ENCODE assay signal across 21 cellular contexts in the genomic region with DNA sequence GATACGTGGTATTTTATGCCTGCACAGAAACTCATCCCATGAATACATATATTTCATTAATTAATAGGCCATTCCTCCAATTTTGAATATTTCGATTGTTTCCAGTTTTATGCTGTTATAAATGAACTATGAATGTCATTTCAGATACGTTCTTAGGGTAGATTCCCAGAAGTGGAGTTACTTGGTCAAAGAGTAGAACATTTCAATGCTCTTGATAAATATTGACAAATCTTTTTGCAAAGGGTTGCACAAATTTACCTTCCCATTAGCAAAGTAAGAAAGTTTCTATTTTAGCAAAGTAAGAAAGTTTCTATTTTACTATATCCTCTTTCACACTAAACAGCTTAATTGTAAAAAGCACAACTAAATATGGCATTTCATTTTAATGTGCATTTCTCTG. TPM values are rescaled to one million over a fixed set of nuclear protein-coding genes. Genes with fewer than 3 reads are reported as not detected.
A peak's percentile ranks its signal among the peaks of the same experiment; 100 is the strongest.
DNase-seq lines count a peak whose midpoint lies in the region; ATAC-seq, FAIRE-seq and TF ChIP-seq lines count a peak whose summit lies in the region.
"Had no signal": no experiment of that assay in that cellular context is flagged by ENCODE, and none has a peak within 500 bp of the region (broad histone marks: within the 10 kb centered on the region; RNA-seq: fewer than 3 reads in every experiment).

No MANE protein-coding gene starts in this region.

- H3K9me2 ChIP-seq in GM23338 (ENCODE audit: insufficient read depth) (no peaks in the 10 kb centered on the region), SU-DHL-6 (replicated peaks; ENCODE audit: insufficient read depth, low read length) (no peaks in the 10 kb centered on the region)

- peaks cover 13% of the 10 kb centered on the region for H3K9me3 ChIP-seq in A549
- peaks cover 5% of the 10 kb centered on the region; the same call in 1 of the 2 replicates for H3K9me3 ChIP-seq in SU-DHL-6 (ENCODE audit: insufficient read depth, low read length)
- H3K9me3 ChIP-seq in heart right ventricle, result peaks cover 0 to 43% (median 11%) of the 10 kb centered on the region in 11 donors
- H3K9me3 ChIP-seq: HAP-1 had no signal

- no peak for TF ChIP-seq RAD21 in A549 (conservative IDR thresholded peaks at IDR 0.05 in 1 of 2, IDR thresholded peaks at IDR 0.05 in 1 of 2)

- CTCF ChIA-PET in A549 (lab: Yijun Ruan, JAX), result no interaction called here

- TF ChIP-seq POLR2A in A549 (IDR thresholded peaks at IDR 0.05; ENCODE audit: low read length), result no peak

- H2AFZ ChIP-seq in GM23338 (no peak overlapping the region), SU-DHL-6 (ENCODE audit: low read depth, low read length, severe bottlenecking) (no peak overlapping the region)

- ATAC-seq in A549, result no peak
- ATAC-seq in GM23338, result no peak
- ATAC-seq in left lobe of liver, result peak; percentile 53
- ATAC-seq in heart right ventricle, result no peak

- no peaks in the 10 kb centered on the region for H3F3A ChIP-seq in GM23338 (replicated peaks; ENCODE audit: low read depth)
- H3F3A ChIP-seq in SU-DHL-6 (ENCODE audit: insufficient read depth), result no peaks in the 10 kb centered on the region

- H3K79me2 ChIP-seq in GM23338 (replicated peaks; ENCODE audit: insufficient read depth) (peaks cover 67% of the 10 kb centered on the region), SU-DHL-6 (ENCODE audit: insufficient read depth, low read length) (no peaks in the 10 kb centered on the region)

- H3K9me3 Mint-ChIP-seq in GM23338, result peaks cover 13% of the 10 kb centered on the region

- intact Hi-C loops in heart right ventricle (cut with DNase I), result no loop called here

- FAIRE-seq in A549 (lab: Jason Lieb, UNC), result no peak
- FAIRE-seq: GM12891, GM18507, H54 had no signal

- no peak for DNase-seq in A549 (ENCODE audit: low read depth in 1 of 2, low spot score in 1 of 2)
- no peak for DNase-seq in GM23338 (ENCODE audit: low spot score)
- DNase-seq in left lobe of liver (ENCODE audit: low spot score), result no peak
- no peak for DNase-seq in G401 (ENCODE audit: low spot score)
- no peak for DNase-seq in heart right ventricle
- DNase-seq in nucleus accumbens (lab: John Stamatoyannopoulos, UW), result no peak
- DNase-seq: 8988T; C1 segment of cervical spinal cord; Calu3; CD4-positive, alpha-beta memory T cell; COR-L47; DMS79; EL; GF-D8; GOT3; HFFc6 had no signal

- POLR2A ChIA-PET in A549 (lab: Yijun Ruan, JAX), result no interaction called here

- in situ Hi-C loops in G401 (cut with HindIII; ENCODE audit: low sequenced_read_pairs), result no loop called here

- H3K4me3 Mint-ChIP-seq in GM23338, result no peak overlapping the region
- H3K4me3 Mint-ChIP-seq: CD4-positive, alpha-beta memory T cell; HFFc6 had no signal

- peaks cover 28% of the 10 kb centered on the region for H3K36me3 Mint-ChIP-seq in GM23338 (ENCODE audit: low read depth)
- H3K36me3 Mint-ChIP-seq: CD4-positive, alpha-beta memory T cell had no signal

- H3K4me1 Mint-ChIP-seq in GM23338, result peaks cover 37% of the 10 kb centered on the region
- H3K4me1 Mint-ChIP-seq: CD4-positive, alpha-beta memory T cell had no signal

- no peak overlapping the region for H3K27ac ChIP-seq in A549
- H3K27ac ChIP-seq in GM23338 (ENCODE audit: low read depth), result no peak overlapping the region
- H3K27ac ChIP-seq in SU-DHL-6 (ENCODE audit: low read depth, low read length), result no peak overlapping the region
- H3K27ac ChIP-seq in heart right ventricle, result no peak overlapping the region

- peak overlapping the region; percentile 88; the same call in 2 of the 3 replicates for H3K4me2 ChIP-seq in A549
- H3K4me2 ChIP-seq in GM23338, result peak overlapping the region; percentile 56; the same call in 1 of the 2 replicates
- H3K4me2 ChIP-seq in SU-DHL-6 (ENCODE audit: low read depth, low read length, poor library complexity, severe bottlenecking), result peak overlapping the region; percentile 82

- TF ChIP-seq CTCF in A549 (IDR thresholded peaks at IDR 0.05), result no peak
- no peak for TF ChIP-seq CTCF in GM23338 (conservative IDR thresholded peaks at IDR 0.05; ENCODE audit: low read depth in 2 of 2)
- TF ChIP-seq CTCF in SU-DHL-6 (IDR thresholded peaks at IDR 0.05; ENCODE audit: insufficient read depth, low read length, poor library complexity, severe bottlenecking), result no peak
- no peak for TF ChIP-seq CTCF in heart right ventricle (IDR thresholded peaks at IDR 0.05)

- no peaks in the 10 kb centered on the region for H3K27me3 Mint-ChIP-seq in GM23338 (ENCODE audit: insufficient read depth, low read depth, poor library complexity)
- H3K27me3 Mint-ChIP-seq: CD4-positive, alpha-beta memory T cell had no signal

- H3K4me3 ChIP-seq in A549 (no peak overlapping the region), GM23338 (no peak overlapping the region), SU-DHL-6 (ENCODE audit: insufficient read depth, low read length, poor library complexity, severe bottlenecking) (no peak overlapping the region), heart right ventricle (no peak overlapping the region)
- H3K4me3 ChIP-seq: HAP-1 had no signal

- H3K4me1 ChIP-seq in A549, result peaks cover 17% of the 10 kb centered on the region; the same call in 2 of the 3 replicates
- H3K4me1 ChIP-seq in GM23338 (ENCODE audit: insufficient read depth), result peaks cover 37% of the 10 kb centered on the region
- H3K4me1 ChIP-seq in heart right ventricle, result peaks cover 0 to 6% (median 0%) of the 10 kb centered on the region in 9 donors

- H3K9ac ChIP-seq in SU-DHL-6 (ENCODE audit: low read length), result no peak overlapping the region

- H3K27ac Mint-ChIP-seq in GM23338, result no peak overlapping the region
- H3K27ac Mint-ChIP-seq: CD4-positive, alpha-beta memory T cell; HFFc6 had no signal

- 48% methylated on average over 3 of the region's 3 CpGs for WGBS in A549 (ENCODE audit: missing lambda C conversion rate)
- 87 to 89% methylated on average over 3 of the region's 3 CpGs for WGBS in heart right ventricle, 2 donors

- no peak for TF ChIP-seq EP300 in A549 (IDR thresholded peaks at IDR 0.05)

- H3K27me3 ChIP-seq in GM23338 (ENCODE audit: insufficient read depth), result no peaks in the 10 kb centered on the region
- H3K27me3 ChIP-seq in SU-DHL-6 (ENCODE audit: low read length), result no peaks in the 10 kb centered on the region
- no peaks in the 10 kb centered on the region for H3K27me3 ChIP-seq in heart right ventricle

- H3K36me3 ChIP-seq in GM23338 (ENCODE audit: insufficient read depth) (peaks cover 1% of the 10 kb centered on the region; the same call in 1 of the 2 replicates), SU-DHL-6 (ENCODE audit: low read length) (peaks cover 4% of the 10 kb centered on the region; the same call in 1 of the 2 replicates), heart right ventricle (no peaks in the 10 kb centered on the region)
- H3K36me3 ChIP-seq: HAP-1 had no signal

- peaks cover 21% of the 10 kb centered on the region; the same call in 1 of the 2 replicates for H4K20me1 ChIP-seq in GM23338 (replicated peaks; ENCODE audit: insufficient read depth)
- H4K20me1 ChIP-seq in SU-DHL-6 (ENCODE audit: low read depth, low read length), result no peaks in the 10 kb centered on the region

TF ChIP-seq in A549, 52 proteins besides CTCF, POLR2A, EP300 and RAD21 (continues in another document):
- TF ChIP-seq CEBPB (IDR thresholded peaks at IDR 0.05) (no peak), NFE2L2 (conservative IDR thresholded peaks at IDR 0.05; ENCODE audit: low read length) (no peak), MYC (IDR thresholded peaks at IDR 0.05; ENCODE audit: borderline replicate concordance, low read length) (no peak), JUN (IDR thresholded peaks at IDR 0.05) (no peak), ZFP36 (IDR thresholded peaks at IDR 0.05; ENCODE audit: borderline replicate concordance, partially characterized antibody) (no peak)
- TF ChIP-seq, protein P1, sequence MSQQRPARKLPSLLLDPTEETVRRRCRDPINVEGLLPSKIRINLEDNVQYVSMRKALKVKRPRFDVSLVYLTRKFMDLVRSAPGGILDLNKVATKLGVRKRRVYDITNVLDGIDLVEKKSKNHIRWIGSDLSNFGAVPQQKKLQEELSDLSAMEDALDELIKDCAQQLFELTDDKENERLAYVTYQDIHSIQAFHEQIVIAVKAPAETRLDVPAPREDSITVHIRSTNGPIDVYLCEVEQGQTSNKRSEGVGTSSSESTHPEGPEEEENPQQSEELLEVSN (IDR thresholded peaks at IDR 0.05; ENCODE audit: borderline replicate concordance, low read depth), result no peak

TF ChIP-seq in GM23338, 12 proteins besides CTCF, POLR2A, EP300 and RAD21 (continues in another document):
- TF ChIP-seq CREB1 (CRISPR knock-in tag; IDR thresholded peaks at IDR 0.05; ENCODE audit: low read depth) (no peak), STAT1 (IDR thresholded peaks at IDR 0.05; ENCODE audit: unreplicated experiment) (no peak), ZNF331 (CRISPR knock-in tag; IDR thresholded peaks at IDR 0.05; ENCODE audit: low read depth) (no peak), EZH2 (IDR thresholded peaks at IDR 0.05; ENCODE audit: low read depth, unreplicated experiment) (no peak), POLR2AphosphoS5 (IDR thresholded peaks at IDR 0.05; ENCODE audit: low read depth) (no peak), JUNB (IDR thresholded peaks at IDR 0.05; ENCODE audit: unreplicated experiment) (no peak), EZH2phosphoT487 (IDR thresholded peaks at IDR 0.05; ENCODE audit: unreplicated experiment) (no peak)

RNA-seq across cellular contexts. Expression of a gene that starts 48.9 kb away (rescaled TPM):
- polyA plus RNA-seq in A549 (2011; rRNA removed), result 1.7 and 1.8 TPM in 2 replicates
- polyA plus RNA-seq in A549 (2012; cell fraction: cytosol; rRNA removed), result 0.01 and 0.03 TPM in 2 replicates
- polyA plus RNA-seq in A549 (2012; cell fraction: nucleus; rRNA removed), result 0.05 and 0.11 TPM in 2 replicates
- 0.05 to 0.15 TPM (median 0.14 TPM) in 3 replicates for polyA plus RNA-seq in A549 (2017; fragmentation: RNase III; extraction: RNeasy Plus Mini Kit Qiagen cat#74134 plus additional on column Dnase treatment)
- 4.8 and 5.8 TPM in 2 replicates for polyA minus RNA-seq in A549 (2011; rRNA and poly(A)+ RNA removed)
- 10.1 and 13.4 TPM in 2 replicates for total RNA-seq in GM23338 (2014; rRNA removed; shearing (Covaris generic))
- 3.5 and 5.4 TPM in 2 replicates for polyA plus RNA-seq in GM23338 (2016; fragmentation: Nextera tagmentation; extraction: Ambion mirVana)
- 4.1 TPM for total RNA-seq in left lobe of liver
- total RNA-seq in G401 (2014; rRNA removed; shearing (Covaris generic)), result 0.62 and 0.92 TPM in 2 replicates
- total RNA-seq in heart right ventricle, result 1 to 10 TPM in 2 of 10 donors, under 1 TPM in 8; 0.44 to 1.1 (median 0.71) TPM
- under 1 TPM; 0.26 to 0.66 TPM for polyA plus RNA-seq in heart right ventricle
- total RNA-seq: CD4-positive, alpha-beta memory T cell had no signal
- polyA plus RNA-seq: CD4-positive, alpha-beta memory T cell had no signal
